26 cellular contexts compared by ENCODE assay signal in the genomic region with DNA sequence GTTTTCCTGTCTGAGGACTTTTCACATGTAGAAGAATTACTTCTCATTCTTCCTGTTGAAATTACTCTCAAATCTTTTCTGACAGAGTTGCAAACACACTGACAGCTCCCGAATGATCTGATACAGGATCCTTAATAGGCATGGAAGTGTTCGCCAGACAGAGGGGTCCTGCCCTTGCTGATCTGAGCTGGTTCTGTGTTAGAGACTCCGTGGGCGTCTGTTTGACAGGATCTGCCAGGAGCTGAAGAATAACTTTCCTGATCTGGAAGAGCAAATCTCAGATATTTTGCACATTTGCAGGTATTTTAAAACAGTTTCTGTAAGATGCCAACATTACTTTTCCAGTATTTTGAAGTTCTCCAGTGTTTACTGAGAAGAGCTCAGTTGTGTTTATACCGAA.
"Had no signal": no experiment of that assay in that cellular context is flagged by ENCODE, and none has a peak within 500 bp of the region (broad histone marks: within the 10 kb centered on the region; RNA-seq: fewer than 3 reads in every experiment).

No MANE protein-coding gene starts in this region.

- H3K27ac ChIP-seq: colonic mucosa, epithelial cell of prostate, esophagus squamous epithelium, heart right ventricle, left lung, lower lobe of right lung had no signal

- H3K4me1 ChIP-seq: colonic mucosa had no signal

- DNase-seq: colonic mucosa; cortex of kidney; effector CD8-positive, alpha-beta T cell; effector memory CD8-positive, alpha-beta T cell; endodermal cell; erythroblast; esophagus squamous epithelium; foreskin fibroblast; foreskin melanocyte; gastrocnemius medialis; glutamatergic neuron; heart right ventricle; hippocampal formation; left cardiac atrium; left lung; left ventricle myocardium superior; lower lobe of right lung; mesenchymal stem cell; mucosa of descending colon had no signal

- H3K36me3 Mint-ChIP-seq: mesothelial cell of epicardium had no signal

- ATAC-seq: effector memory CD8-positive, alpha-beta T cell; esophagus mucosa; gastrocnemius medialis; heart right ventricle; left cardiac atrium; left lung; left ventricle myocardium superior; lower lobe of right lung; mucosa of descending colon had no signal

- H3K4me3 ChIP-seq: colonic mucosa, esophagus squamous epithelium, gastrocnemius medialis, heart right ventricle, left lung, lower lobe of right lung, mucosa of descending colon had no signal

- H3K9me3 Mint-ChIP-seq: dendritic cell treated with granulocyte-macrophage colony-stimulating factor and Interleukin-4, amounts not matched to agents 40 ng/mL and 50 ng/mL, for 4 days; effector memory CD8-positive, alpha-beta T cell; endodermal cell; mesothelial cell of epicardium had no signal

- H3K27ac Mint-ChIP-seq: dendritic cell treated with granulocyte-macrophage colony-stimulating factor and Interleukin-4, amounts not matched to agents 40 ng/mL and 50 ng/mL, for 4 days; effector memory CD8-positive, alpha-beta T cell; endodermal cell; mesothelial cell of epicardium had no signal

- H3K9me3 ChIP-seq: colonic mucosa, esophagus squamous epithelium, gastrocnemius medialis, heart right ventricle, left lung, lower lobe of right lung, mucosa of descending colon had no signal

- FAIRE-seq: endometrium, islet of Langerhans, keratinocyte had no signal

- H3K36me3 ChIP-seq: colonic mucosa, esophagus squamous epithelium, gastrocnemius medialis, heart right ventricle, left lung, lower lobe of right lung had no signal

- H3K27me3 ChIP-seq: colonic mucosa, esophagus squamous epithelium, gastrocnemius medialis, heart right ventricle, left lung had no signal

- H3K4me3 Mint-ChIP-seq: dendritic cell treated with granulocyte-macrophage colony-stimulating factor and Interleukin-4, amounts not matched to agents 40 ng/mL and 50 ng/mL, for 4 days; effector memory CD8-positive, alpha-beta T cell; endodermal cell; mesothelial cell of epicardium had no signal
